Comparison of ENCODE assay signal across 18 cellular contexts in the genomic region with DNA sequence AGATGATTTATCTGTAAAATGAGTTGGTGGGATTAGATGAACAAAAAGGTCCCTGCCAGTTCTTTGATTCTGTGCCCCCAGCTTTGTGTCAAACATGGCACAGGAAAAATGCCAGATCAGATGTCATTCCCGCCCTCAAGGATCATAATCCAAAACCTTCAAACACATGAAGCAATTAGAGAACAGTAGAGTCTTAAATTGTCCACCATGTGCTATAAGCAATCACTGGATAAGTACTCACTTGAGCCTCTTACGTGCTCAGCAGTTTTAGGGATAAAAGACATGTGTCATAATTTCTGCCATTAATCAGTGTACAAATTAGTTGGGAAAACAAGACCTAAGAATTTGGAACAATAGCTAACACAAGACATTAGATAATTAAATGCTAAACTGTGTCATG. TPM values are rescaled to one million over a fixed set of nuclear protein-coding genes. Genes with fewer than 3 reads are reported as not detected.
DNase-seq lines count a peak whose midpoint lies in the region; ATAC-seq and TF ChIP-seq lines count a peak whose summit lies in the region.
"Had no signal": no experiment of that assay in that cellular context is flagged by ENCODE, and none has a peak within 500 bp of the region (broad histone marks: within the 10 kb centered on the region; RNA-seq: fewer than 3 reads in every experiment).

No MANE protein-coding gene starts in this region.

- peaks cover 72% of the 10 kb centered on the region for H3K4me1 Mint-ChIP-seq in activated B cell treated with CpG ODN at 0.5 μM for 24 hours
- peaks cover 64% of the 10 kb centered on the region for H3K4me1 Mint-ChIP-seq in activated naive CD4-positive, alpha-beta T cell treated with anti-CD3 and anti-CD28 coated beads, Interleukin-2, amount 10 ng/mL, durations not matched to agents 7 days and 5 days

- H3K27ac ChIP-seq in vagina (no peak overlapping the region), brain microvascular endothelial cell (no peak overlapping the region)

- H3K36me3 Mint-ChIP-seq in activated B cell treated with CpG ODN at 0.5 μM for 24 hours (ENCODE audit: low read depth) = no peaks in the 10 kb centered on the region
- peaks cover 2% of the 10 kb centered on the region for H3K36me3 Mint-ChIP-seq in activated naive CD4-positive, alpha-beta T cell treated with anti-CD3 and anti-CD28 coated beads, Interleukin-2, amount 10 ng/mL, durations not matched to agents 7 days and 5 days
- H3K36me3 Mint-ChIP-seq: activated CD8-positive, alpha-beta memory T cell treated with anti-CD3 and anti-CD28 coated beads, Interleukin-2, amount 10 ng/mL, durations not matched to agents 7 days and 5 days had no signal

- TF ChIP-seq CTCF in activated B cell treated with CpG ODN at 0.5 μM for 24 hours (IDR thresholded peaks at IDR 0.05) = no peak
- no peak for TF ChIP-seq CTCF in vagina (IDR thresholded peaks at IDR 0.05)
- no peak for TF ChIP-seq CTCF in brain microvascular endothelial cell (IDR thresholded peaks at IDR 0.05; ENCODE audit: low read depth, low read length, missing control alignments)

- H3K36me3 ChIP-seq in vagina (no peaks in the 10 kb centered on the region), brain microvascular endothelial cell (replicated peaks) (no peaks in the 10 kb centered on the region)
- H3K36me3 ChIP-seq: left lung, MG63, right lobe of liver had no signal

- H3K9me3 Mint-ChIP-seq in activated B cell treated with CpG ODN at 0.5 μM for 24 hours = no peaks in the 10 kb centered on the region
- H3K9me3 Mint-ChIP-seq in activated naive CD4-positive, alpha-beta T cell treated with anti-CD3 and anti-CD28 coated beads, Interleukin-2, amount 10 ng/mL, durations not matched to agents 7 days and 5 days = peaks cover 4% of the 10 kb centered on the region

- POLR2A ChIA-PET in activated B cell treated with CpG ODN at 0.5 μM for 24 hours (lab: Charles Lee) = interaction anchor here (2.9 to 5.1 kb wide), 2 partner anchors 13 to 19 kb away, joined by 16 to 64 read pairs; partner anchors contain the start of gene KIAA0040

- H3K4me3 ChIP-seq in vagina (no peak overlapping the region), brain microvascular endothelial cell (ENCODE audit: low read depth, low read length) (no peak overlapping the region)
- H3K4me3 ChIP-seq: left lung, MG63, right lobe of liver had no signal

- H3K4me3 Mint-ChIP-seq in activated B cell treated with CpG ODN at 0.5 μM for 24 hours = no peak overlapping the region
- no peak overlapping the region for H3K4me3 Mint-ChIP-seq in activated naive CD4-positive, alpha-beta T cell treated with anti-CD3 and anti-CD28 coated beads, Interleukin-2, amount 10 ng/mL, durations not matched to agents 7 days and 5 days

- H3K27me3 ChIP-seq in vagina = no peaks in the 10 kb centered on the region
- H3K27me3 ChIP-seq in brain microvascular endothelial cell (replicated peaks) = no peaks in the 10 kb centered on the region
- H3K27me3 ChIP-seq: left lung, MG63, right lobe of liver had no signal

- in situ Hi-C loops in brain microvascular endothelial cell (cut with HindIII; ENCODE audit: low pct_ligation_motif_present, low sequenced_read_pairs) = no loop called here

- no peak for ATAC-seq in activated B cell treated with CpG ODN at 0.5 μM for 24 hours (ENCODE audit: low read depth)

- H3K27ac Mint-ChIP-seq in activated B cell treated with CpG ODN at 0.5 μM for 24 hours = peak overlapping the region; percentile 24
- no peak overlapping the region for H3K27ac Mint-ChIP-seq in activated naive CD4-positive, alpha-beta T cell treated with anti-CD3 and anti-CD28 coated beads, Interleukin-2, amount 10 ng/mL, durations not matched to agents 7 days and 5 days

- H3K9me3 ChIP-seq in vagina = no peaks in the 10 kb centered on the region
- H3K9me3 ChIP-seq: left lung, MG63, right lobe of liver had no signal

- intact Hi-C loops in activated B cell treated with CpG ODN at 0.5 μM for 24 hours (cut with micrococcal nuclease) = loop anchor here (2.0 kb wide), 1 partner anchor 17 kb away; no protein-coding TSS in a partner anchor
- intact Hi-C loops in vagina (cut with DNase I) = no loop called here

- no peaks in the 10 kb centered on the region for H3K27me3 Mint-ChIP-seq in activated B cell treated with CpG ODN at 0.5 μM for 24 hours
- H3K27me3 Mint-ChIP-seq in activated naive CD4-positive, alpha-beta T cell treated with anti-CD3 and anti-CD28 coated beads, Interleukin-2, amount 10 ng/mL, durations not matched to agents 7 days and 5 days = no peaks in the 10 kb centered on the region
- H3K27me3 Mint-ChIP-seq: activated CD8-positive, alpha-beta memory T cell treated with anti-CD3 and anti-CD28 coated beads, Interleukin-2, amount 10 ng/mL, durations not matched to agents 7 days and 5 days; T-helper 17 cell had no signal

- DNase-seq in DMS153 (lab: John Stamatoyannopoulos, UW) (peak; percentile 91), NCI-H1105 treated with DMSO at 0.1 percent for 48 hours (lab: John Stamatoyannopoulos, UW) (peak; percentile 97), NCI-H510A (lab: John Stamatoyannopoulos, UW) (peak; percentile 69), activated B cell treated with CpG ODN at 0.5 μM for 24 hours (no peak), vagina (ENCODE audit: extremely low spot score in 2 of 2) (no peak), brain microvascular endothelial cell (no peak), cortex of kidney (lab: John Stamatoyannopoulos, UW) (no peak)
- no peak for DNase-seq in activated naive CD4-positive, alpha-beta T cell treated with anti-CD3 and anti-CD28 coated beads, Interleukin-2, amount 10 ng/mL, durations not matched to agents 7 days and 5 days
- DNase-seq: activated CD8-positive, alpha-beta memory T cell treated with anti-CD3 and anti-CD28 coated beads, Interleukin-2, amount 10 ng/mL, durations not matched to agents 7 days and 5 days; activated effector memory CD4-positive, alpha-beta T cell treated with anti-CD3 and anti-CD28 coated beads, Interleukin-2, amount 50 U/mL, for 16 hours; aorta; foreskin fibroblast; left lung; MG63; nucleus accumbens; stimulated activated CD4-positive, alpha-beta T cell treated with anti-CD3 and anti-CD28 coated beads, Interleukin-1b, Interleukin-23, amount 100 ng/mL, for 48 hours; T-helper 17 cell had no signal

- no peak for TF ChIP-seq POLR2A in vagina (IDR thresholded peaks at IDR 0.05)

- H3K4me1 ChIP-seq in vagina = no peaks in the 10 kb centered on the region

- CTCF ChIA-PET in activated B cell treated with CpG ODN at 0.5 μM for 24 hours (lab: Charles Lee) = interaction anchor here (2.8 to 3.4 kb wide), 2 partner anchors 19 to 53 kb away, joined by 13 to 20 read pairs; no protein-coding TSS in a partner anchor
- CTCF ChIA-PET in activated naive CD4-positive, alpha-beta T cell treated with anti-CD3 and anti-CD28 coated beads, Interleukin-2, amount 10 ng/mL, durations not matched to agents 7 days and 5 days (lab: Charles Lee) = interaction anchor here (0.9 to 3.2 kb wide), 6 partner anchors 15 to 111 kb away, joined by 3 to 22 read pairs (median 11); no protein-coding TSS in a partner anchor

RNA-seq across cellular contexts. Expression of gene KIAA0040, which starts 15.4 kb away (rescaled TPM):
- 55.5 and 57.2 TPM in 2 replicates for total RNA-seq in activated B cell treated with CpG ODN at 0.5 μM for 24 hours
- 38.5 TPM for total RNA-seq in vagina

Comparison
In these comparisons a context has a peak if more than half of its experiments do, and no peak if none do; other contexts are left out.
1. DNase-seq: peak in DMS153 (single experiment), NCI-H1105 treated with DMSO at 0.1 percent for 48 hours (single experiment) and NCI-H510A (single experiment); none in activated B cell treated with CpG ODN at 0.5 μM for 24 hours (single experiment), vagina (0 of 2), brain microvascular endothelial cell (single experiment), activated naive CD4-positive, alpha-beta T cell treated with anti-CD3 and anti-CD28 coated beads, Interleukin-2, amount 10 ng/mL, durations not matched to agents 7 days and 5 days (single experiment) and cortex of kidney (single experiment).